Comparison of ENCODE assay signal across 8 cellular contexts in the genomic region with DNA sequence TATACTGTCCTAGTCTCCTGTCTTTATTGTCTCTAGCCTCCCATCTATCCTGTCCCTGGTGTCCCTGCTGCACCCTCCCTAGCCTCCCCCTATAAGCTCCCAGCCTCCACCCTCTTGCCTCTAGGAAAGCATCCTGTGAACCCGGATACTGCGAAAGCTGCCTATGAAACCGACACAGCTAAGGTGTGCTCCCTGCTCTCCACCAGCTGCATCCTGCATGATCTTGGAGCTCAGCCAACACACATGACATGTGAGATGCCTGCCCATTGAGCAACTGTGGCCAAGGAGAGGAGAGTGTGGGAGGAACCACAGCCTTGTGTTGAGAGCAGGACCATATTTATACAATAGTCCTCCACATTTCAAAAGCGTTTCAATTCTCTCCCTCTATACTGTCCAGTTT.
DNase-seq lines count a peak whose midpoint lies in the region; ATAC-seq and TF ChIP-seq lines count a peak whose summit lies in the region.
"Had no signal": no experiment of that assay in that cellular context is flagged by ENCODE, and none has a peak within 500 bp of the region (broad histone marks: within the 10 kb centered on the region; RNA-seq: fewer than 3 reads in every experiment).

No MANE protein-coding gene starts in this region.

- TF ChIP-seq CTCF in epithelial cell of proximal tubule (conservative IDR thresholded peaks at IDR 0.05; ENCODE audit: low read depth, low read length) (no peak), testis (IDR thresholded peaks at IDR 0.05) (no peak), GM13976 (IDR thresholded peaks at IDR 0.05; ENCODE audit: borderline replicate concordance, control extremely low read depth, extremely low read depth, insufficient read depth, missing control alignments) (no peak)

- in situ Hi-C loops in GM13976 (cut with MboI; ENCODE audit: low sequenced_read_pairs, unreplicated experiment), result no loop called here

- 43% methylated on average over 4 of the region's 4 CpGs for WGBS in testis, 2 donors

- H3K4me1 ChIP-seq in testis, result peaks cover 19% of the 10 kb centered on the region

- TF ChIP-seq POLR2A in testis (IDR thresholded peaks at IDR 0.05), result no peak

- H3K9me3 ChIP-seq in testis, result no peaks in the 10 kb centered on the region

- peak; percentile 100 for DNase-seq in NCI-H69 (lab: John Stamatoyannopoulos, UW)
- peak; percentile 12 for DNase-seq in epithelial cell of proximal tubule (ENCODE audit: low read depth)
- DNase-seq in testis, result peak; percentile 63
- DNase-seq in GM13976 (ENCODE audit: low spot score), result no peak
- DNase-seq: IMR-90 had no signal

- no peak overlapping the region for H3K27ac ChIP-seq in testis

- H3K4me3 ChIP-seq in epithelial cell of proximal tubule (ENCODE audit: low read depth, low read length), result no peak overlapping the region
- H3K4me3 ChIP-seq in testis, result no peak overlapping the region

- intact Hi-C loops in testis (cut with DNase I; ENCODE audit: low total_unique reads), result no loop called here

- ATAC-seq in GM18907 (IDR thresholded peaks at IDR 0.05; ENCODE audit: unreplicated experiment) (peak; percentile 54), HG03558 (IDR thresholded peaks at IDR 0.05; ENCODE audit: extremely low read depth, unreplicated experiment) (peak; percentile 37), HG02970 (IDR thresholded peaks at IDR 0.05; ENCODE audit: low FRiP score, unreplicated experiment) (no peak)

- no peaks in the 10 kb centered on the region for H3K36me3 ChIP-seq in testis (ENCODE audit: low read depth, missing control alignments)

- H3K27me3 ChIP-seq in testis, result no peaks in the 10 kb centered on the region
